In genomic region chr9:135400496-135400895, GRCh38 we compare ENCODE assay signal across 26 cellular contexts.
"Had no signal": no experiment of that assay in that cellular context is flagged by ENCODE, and none has a peak within 500 bp of the region (broad histone marks: within the 10 kb centered on the region; RNA-seq: fewer than 3 reads in every experiment).

No MANE protein-coding gene starts in this region.

- DNase-seq: activated CD4-positive, alpha-beta memory T cell treated with anti-CD3 and anti-CD28 coated beads for 36 hours; activated CD4-positive, alpha-beta T cell treated with anti-CD3 and anti-CD28 coated beads for 36 hours; activated CD4-positive, alpha-beta T cell treated with anti-CD3 and anti-CD28 coated beads, Interleukin-2, amount 10 ng/mL, durations not matched to agents 24 days and 14 days; activated CD4-positive, CD25-positive, alpha-beta regulatory T cell; activated CD4-positive, CD25-positive, alpha-beta regulatory T cell treated with anti-CD3 and anti-CD28 coated beads, Interleukin-2, amount 50 U/mL, for 72 hours; activated CD8-positive, alpha-beta memory T cell treated with anti-CD3 and anti-CD28 coated beads, Interleukin-2, amount 10 ng/mL, durations not matched to agents 7 days and 5 days; activated CD8-positive, alpha-beta memory T cell treated with anti-CD3 and anti-CD28 coated beads, Interleukin-2, amount 50 U/mL, for 4 hours; activated CD8-positive, alpha-beta T cell treated with anti-CD3 and anti-CD28 coated beads, Interleukin-2, amount 10 ng/mL, durations not matched to agents 7 days and 5 days; activated effector memory CD4-positive, alpha-beta T cell treated with anti-CD3 and anti-CD28 coated beads, Interleukin-2, amount 50 U/mL, for 16 hours; activated naive CD4-positive, alpha-beta T cell treated with anti-CD3 and anti-CD28 coated beads for 36 hours; activated naive CD8-positive, alpha-beta T cell treated with anti-CD3 and anti-CD28 coated beads for 36 hours; activated naive CD8-positive, alpha-beta T cell treated with anti-CD3 and anti-CD28 coated beads, Interleukin-2, amount 50 U/mL, for 24 hours; activated T-cell treated with anti-CD3 and anti-CD28 coated beads, Interleukin-2, amount 50 U/mL, for 1 hour; activated T-cell treated with anti-CD3 and anti-CD28 coated beads, Interleukin-2, amount 50 U/mL, for 48 hours; adrenal gland; aorta; body of pancreas; caudate nucleus; cortex of kidney; dermis blood vessel endothelial cell; effector CD8-positive, alpha-beta T cell; endodermal cell; foreskin fibroblast; T-helper 2 cell had no signal

- FAIRE-seq: colon, frontal cortex had no signal

- H3K27ac ChIP-seq: adrenal gland, body of pancreas had no signal
